In genomic region chr9:35736201-35736633, GRCh38 we compare ENCODE assay signal across 1 cellular context.
TF ChIP-seq lines count a peak whose summit lies in the region.

No MANE protein-coding gene starts in this region.

TF ChIP-seq in GM12878, 131 proteins besides CTCF, POLR2A, EP300 and RAD21:
- no peak for TF ChIP-seq ZNF622 (IDR thresholded peaks at IDR 0.05)
- no peak for TF ChIP-seq ATF2 (IDR thresholded peaks at IDR 0.05; ENCODE audit: low read length)
- TF ChIP-seq IKZF2 (IDR thresholded peaks at IDR 0.05): no peak
- peak; percentile 64; the same call in 1 of the 2 replicates for TF ChIP-seq SMC3 (IDR thresholded peaks at IDR 0.05; ENCODE audit: borderline replicate concordance, low read length)
- no peak for TF ChIP-seq HDAC2 (IDR thresholded peaks at IDR 0.05)
- no peak for TF ChIP-seq MEF2A (IDR thresholded peaks at IDR 0.05; ENCODE audit: insufficient read depth, low read depth, low read length)
- TF ChIP-seq YY1 (IDR thresholded peaks at IDR 0.05; ENCODE audit: low read depth, low read length): 0 out of 2 replicates have a peak, but pooled peaks have one; percentile 23
- TF ChIP-seq IRF4 (IDR thresholded peaks at IDR 0.05; ENCODE audit: low read depth, low read length): no peak
- TF ChIP-seq MAX (IDR thresholded peaks at IDR 0.05; ENCODE audit: low read depth, low read length): no peak
- TF ChIP-seq ZNF384 (IDR thresholded peaks at IDR 0.05; ENCODE audit: borderline replicate concordance, low read depth, low read length): no peak
- TF ChIP-seq PBX3 (IDR thresholded peaks at IDR 0.05; ENCODE audit: insufficient replicate concordance, low read depth, low read length): no peak
- TF ChIP-seq GABPA (IDR thresholded peaks at IDR 0.05; ENCODE audit: low read depth): no peak
- no peak for TF ChIP-seq NR2F1 (conservative IDR thresholded peaks at IDR 0.05)
- TF ChIP-seq SMARCA5 (IDR thresholded peaks at IDR 0.05): 0 out of 2 replicates have a peak, but pooled peaks have one; percentile 43
- TF ChIP-seq STAT1 (conservative IDR thresholded peaks at IDR 0.05): no peak
- TF ChIP-seq PKNOX1 (IDR thresholded peaks at IDR 0.05): no peak
- peak; percentile 69; the same call in 1 of the 2 replicates for TF ChIP-seq HDGF (IDR thresholded peaks at IDR 0.05)
- no peak for TF ChIP-seq PAX8 (IDR thresholded peaks at IDR 0.05)
- no peak for TF ChIP-seq ZNF274 (IDR thresholded peaks at IDR 0.05; ENCODE audit: insufficient read depth, insufficient read length)
- no peak for TF ChIP-seq CEBPZ (IDR thresholded peaks at IDR 0.05; ENCODE audit: low read depth, low read length)
- TF ChIP-seq USF1 (IDR thresholded peaks at IDR 0.05; ENCODE audit: borderline replicate concordance, extremely low read length, insufficient read depth, low read depth, low read length): no peak
- TF ChIP-seq MTA3 (IDR thresholded peaks at IDR 0.05; ENCODE audit: borderline replicate concordance, low read length): no peak
- TF ChIP-seq FOXM1 (IDR thresholded peaks at IDR 0.05; ENCODE audit: low read depth, low read length): no peak
- no peak for TF ChIP-seq PRDM15 (CRISPR knock-in tag; IDR thresholded peaks at IDR 0.05)
- no peak for TF ChIP-seq TBL1XR1 (IDR thresholded peaks at IDR 0.05; ENCODE audit: low read depth, low read length)
- no peak for TF ChIP-seq MYB (IDR thresholded peaks at IDR 0.05; ENCODE audit: borderline replicate concordance, low read depth, low read length)
- no peak for TF ChIP-seq ZNF207 (IDR thresholded peaks at IDR 0.05; ENCODE audit: borderline replicate concordance)
